In genomic region chr12:9750276-9751203, GRCh38 we compare ENCODE assay signal across 8 cellular contexts. TPM values are rescaled to one million over a fixed set of nuclear protein-coding genes. Genes with fewer than 3 reads are reported as not detected.
DNase-seq lines count a peak whose midpoint lies in the region; ATAC-seq and FAIRE-seq lines count a peak whose summit lies in the region.

No MANE protein-coding gene starts in this region.

- peak; percentile 75 for FAIRE-seq in colon (lab: Jason Lieb, UNC)

- ATAC-seq in HG02970 (IDR thresholded peaks at IDR 0.05; ENCODE audit: low FRiP score, unreplicated experiment) (peak; percentile 52), left colon (peak; percentile 73)

- DNase-seq in activated gamma-delta T cell treated with Interleukin-2 at 50 U/mL for 16 hours (peak; percentile 51), activated gamma-delta T cell (lab: John Stamatoyannopoulos, UW) (no peak), NCI-H2029 (lab: John Stamatoyannopoulos, UW) (peak; percentile 19), UCSD-AML1 (lab: John Stamatoyannopoulos, UW; ENCODE audit: unreplicated experiment) (peak; percentile 73), left colon (peak; percentile 26 to 42)
- peak; percentile 67 for DNase-seq in stimulated activated CD8-positive, alpha-beta memory T cell treated with anti-CD3 and anti-CD28 coated beads, Interleukin-4, amount 100 ng/mL, for 48 hours

- intact Hi-C loops in left colon (cut with DNase I, micrococcal nuclease) = loop anchor here in 1 of 2 donors (5.0 kb wide), 1 partner anchor 177 kb away; no protein-coding TSS in a partner anchor

RNA-seq across cellular contexts. Expression of gene CD69, which starts 10.2 kb away (rescaled TPM):
- 1 to 10 TPM; 2.6 to 3.9 TPM for total RNA-seq in left colon

RNA-seq across cellular contexts. Expression of gene CLECL1, which starts 17.6 kb away (rescaled TPM):
- total RNA-seq in left colon = under 1 TPM in 1 of 2 donors, not detected in 1; 0.27 TPM
